ENCODE assay signal across 9 cellular contexts in the genomic region with DNA sequence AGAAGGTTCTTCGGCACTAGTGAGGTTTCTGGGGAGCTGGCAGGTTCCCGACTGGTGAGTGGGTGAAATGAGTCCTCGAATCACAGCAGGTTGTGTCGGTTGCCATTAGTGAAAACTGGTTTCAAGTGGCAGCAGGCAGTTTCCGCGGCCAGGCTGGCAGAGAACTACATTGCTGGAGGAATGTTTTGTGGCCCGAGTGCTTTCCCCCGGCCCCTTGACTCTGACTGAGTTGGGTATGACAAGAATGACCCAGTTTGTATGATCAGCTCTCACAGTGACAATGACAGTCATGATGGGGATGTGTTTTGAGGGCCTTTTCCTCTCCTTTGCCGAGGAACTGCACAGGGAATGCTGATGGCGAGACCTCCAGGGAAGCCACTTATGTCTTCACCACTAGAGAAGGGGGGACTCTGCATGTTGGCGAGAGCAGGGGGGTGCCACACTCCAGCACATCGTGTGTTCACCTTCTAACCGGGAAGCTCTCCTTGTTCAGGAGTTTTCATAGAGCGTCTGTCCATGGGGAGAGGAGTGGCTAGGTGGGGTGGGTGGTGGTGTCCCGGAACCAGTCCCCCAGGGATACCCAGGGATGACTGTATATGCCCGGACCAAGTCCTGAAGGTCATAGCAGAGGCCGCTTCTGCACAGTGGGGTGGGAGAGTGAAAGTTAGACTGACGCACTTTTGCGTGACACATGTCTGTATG.
DNase-seq lines count a peak whose midpoint lies in the region; ATAC-seq lines count a peak whose summit lies in the region.
"Had no signal": no experiment of that assay in that cellular context is flagged by ENCODE, and none has a peak within 500 bp of the region (broad histone marks: within the 10 kb centered on the region; RNA-seq: fewer than 3 reads in every experiment).

No MANE protein-coding gene starts in this region.

- peaks cover 1% of the 10 kb centered on the region for H3K9me3 ChIP-seq in trophoblast cell (ENCODE audit: insufficient read depth, low read depth, low read length)
- H3K9me3 ChIP-seq: thoracic aorta had no signal

- peak overlapping the region; percentile 3 for H2BK12ac ChIP-seq in trophoblast cell (ENCODE audit: low read length)

- peaks cover 20 to 33% of the 10 kb centered on the region in 2 experiments for H3K4me1 ChIP-seq in trophoblast cell (ENCODE audit: control insufficient read depth in 1 of 2, insufficient read depth in 2 of 2, low read length in 2 of 2)

- H3K9me3 Mint-ChIP-seq in activated naive CD8-positive, alpha-beta T cell treated with anti-CD3 and anti-CD28 coated beads, Interleukin-2, amount 50 U/mL, for 24 hours: peaks cover 13% of the 10 kb centered on the region

- H3K4me1 Mint-ChIP-seq in activated naive CD8-positive, alpha-beta T cell treated with anti-CD3 and anti-CD28 coated beads, Interleukin-2, amount 50 U/mL, for 24 hours: peaks cover 95% of the 10 kb centered on the region

- peaks cover 1% of the 10 kb centered on the region for H3K79me2 ChIP-seq in trophoblast cell (ENCODE audit: control insufficient read depth, insufficient read depth, low read length, poor library complexity)

- H3K79me1 ChIP-seq in trophoblast cell (ENCODE audit: low read length): peaks cover 18% of the 10 kb centered on the region

- no peak overlapping the region for H3K14ac ChIP-seq in trophoblast cell (ENCODE audit: low read length)

- H3K9ac ChIP-seq in trophoblast cell (ENCODE audit: low read length): no peak overlapping the region

- no peak overlapping the region for H3K23ac ChIP-seq in trophoblast cell (ENCODE audit: low read length)

- peak; percentile 12 for ATAC-seq in activated naive CD8-positive, alpha-beta T cell treated with anti-CD3 and anti-CD28 coated beads, Interleukin-2, amount 50 U/mL, for 24 hours
- ATAC-seq in GM21526 (IDR thresholded peaks at IDR 0.05; ENCODE audit: low FRiP score, unreplicated experiment): no peak

- no peak overlapping the region for H2BK5ac ChIP-seq in trophoblast cell (ENCODE audit: low read depth, low read length, poor library complexity)

- no CpG with 5 or more reads among the region's 19 CpGs for WGBS in trophoblast cell (ENCODE audit: extremely low coverage, insufficient coverage, insufficient read length)

- no peak overlapping the region for H3K27ac ChIP-seq in trophoblast cell (ENCODE audit: low read depth, low read length)

- no peak overlapping the region for H2AK5ac ChIP-seq in trophoblast cell (ENCODE audit: low read length)

- no peak overlapping the region for H3K4me3 ChIP-seq in trophoblast cell (ENCODE audit: low read depth, low read length)
- H3K4me3 ChIP-seq: thoracic aorta had no signal

- no peaks in the 10 kb centered on the region for H3K27me3 ChIP-seq in trophoblast cell (ENCODE audit: insufficient read depth, low read length)

- peaks cover 0 to 2% of the 10 kb centered on the region in 2 experiments for H3K36me3 ChIP-seq in trophoblast cell (ENCODE audit: control insufficient read depth in 1 of 2, insufficient read depth in 2 of 2, low read length in 2 of 2)
- H3K36me3 ChIP-seq: thoracic aorta had no signal

- H3K4ac ChIP-seq in trophoblast cell (ENCODE audit: low read depth, low read length): no peak overlapping the region

- H3K36me3 Mint-ChIP-seq in activated naive CD8-positive, alpha-beta T cell treated with anti-CD3 and anti-CD28 coated beads, Interleukin-2, amount 50 U/mL, for 24 hours (ENCODE audit: low read depth): peaks cover 31% of the 10 kb centered on the region

- peak overlapping the region; percentile 29 for H4K91ac ChIP-seq in trophoblast cell (ENCODE audit: low read depth, low read length)

- H4K12ac ChIP-seq in trophoblast cell (ENCODE audit: low read depth, low read length): no peak overlapping the region

- H3K18ac ChIP-seq in trophoblast cell (ENCODE audit: low read length): no peak overlapping the region

- no peak overlapping the region for H4K8ac ChIP-seq in trophoblast cell (ENCODE audit: low read depth, low read length)

- H2AFZ ChIP-seq in trophoblast cell (ENCODE audit: insufficient read depth, low read length, poor library complexity): no peak overlapping the region

- DNase-seq in DMS79 (lab: John Stamatoyannopoulos, UW): peak; percentile 68
- peak; percentile 86 for DNase-seq in NCI-H345 treated with DMSO at 0.1 percent for 48 hours (lab: John Stamatoyannopoulos, UW; ENCODE audit: unreplicated experiment)
- DNase-seq in activated naive CD8-positive, alpha-beta T cell treated with anti-CD3 and anti-CD28 coated beads, Interleukin-2, amount 50 U/mL, for 24 hours: peak; percentile 59
- no peak for DNase-seq in trophoblast cell
- DNase-seq in dermis blood vessel endothelial cell: no peak
- no peak for DNase-seq in NOMO-1 treated with DMSO at 0.1 percent for 48 hours (lab: John Stamatoyannopoulos, UW; ENCODE audit: unreplicated experiment)
- DNase-seq in NCI-H1048 (lab: John Stamatoyannopoulos, UW): no peak

- H3K4me3 Mint-ChIP-seq in activated naive CD8-positive, alpha-beta T cell treated with anti-CD3 and anti-CD28 coated beads, Interleukin-2, amount 50 U/mL, for 24 hours: peak overlapping the region; percentile 45

- no peak overlapping the region for H2BK120ac ChIP-seq in trophoblast cell (ENCODE audit: insufficient read depth, low read length, poor library complexity)

- peak overlapping the region; percentile 91 for H3K27ac Mint-ChIP-seq in activated naive CD8-positive, alpha-beta T cell treated with anti-CD3 and anti-CD28 coated beads, Interleukin-2, amount 50 U/mL, for 24 hours

- no peak overlapping the region for H3K4me2 ChIP-seq in trophoblast cell (ENCODE audit: low read length)

- no peaks in the 10 kb centered on the region for H3K27me3 Mint-ChIP-seq in activated naive CD8-positive, alpha-beta T cell treated with anti-CD3 and anti-CD28 coated beads, Interleukin-2, amount 50 U/mL, for 24 hours

Comparison
In these comparisons a context has a peak if more than half of its experiments do, and no peak if none do; other contexts are left out.
1. DNase-seq: peak in DMS79 (single experiment), NCI-H345 treated with DMSO at 0.1 percent for 48 hours (single experiment) and activated naive CD8-positive, alpha-beta T cell treated with anti-CD3 and anti-CD28 coated beads, Interleukin-2, amount 50 U/mL, for 24 hours (single experiment); none in trophoblast cell (0 of 2), dermis blood vessel endothelial cell (single experiment), NOMO-1 treated with DMSO at 0.1 percent for 48 hours (single experiment) and NCI-H1048 (single experiment).